20 cellular contexts compared by ENCODE assay signal in the genomic region with DNA sequence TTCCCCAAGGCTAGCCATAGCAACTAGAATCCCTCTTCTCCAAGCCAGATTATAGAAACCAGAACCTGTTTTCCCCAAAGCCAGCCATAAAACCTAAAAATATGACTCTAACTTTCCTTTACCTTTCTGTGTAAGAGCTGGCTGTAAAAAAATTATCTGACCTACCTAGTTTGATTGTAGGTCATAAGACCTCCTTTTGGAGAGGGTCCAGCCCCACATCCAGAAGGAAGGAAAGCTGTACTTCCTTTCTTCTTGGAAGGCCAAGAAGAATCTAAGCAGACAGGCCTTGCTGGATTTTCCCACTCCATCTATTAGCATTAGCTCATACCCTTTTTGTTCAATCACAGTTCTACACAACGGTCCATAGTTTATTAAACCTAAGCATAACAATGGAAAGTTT.
"Had no signal": no experiment of that assay in that cellular context is flagged by ENCODE, and none has a peak within 500 bp of the region (broad histone marks: within the 10 kb centered on the region; RNA-seq: fewer than 3 reads in every experiment).

No MANE protein-coding gene starts in this region.

- H3K4me3 ChIP-seq: coronary artery, dorsolateral prefrontal cortex, esophagus muscularis mucosa, gastroesophageal sphincter, heart left ventricle, hepatocyte, left lung, lower lobe of right lung had no signal

- H3K27ac ChIP-seq: coronary artery, dorsolateral prefrontal cortex, esophagus muscularis mucosa, foreskin keratinocyte, gastroesophageal sphincter, heart left ventricle, hepatocyte, left lung, lower lobe of right lung had no signal

- H3K27ac Mint-ChIP-seq: immature natural killer cell, mesothelial cell of epicardium had no signal

- H3K36me3 ChIP-seq: esophagus muscularis mucosa, gastroesophageal sphincter, heart left ventricle, left lung, lower lobe of right lung had no signal

- H3K27me3 ChIP-seq: dorsolateral prefrontal cortex, esophagus muscularis mucosa, foreskin keratinocyte, gastroesophageal sphincter, hepatocyte, left lung had no signal

- H3K36me3 Mint-ChIP-seq: immature natural killer cell, mesothelial cell of epicardium had no signal

- ATAC-seq: foreskin keratinocyte, gastroesophageal sphincter, heart left ventricle, left lung, left ventricle myocardium superior, lower lobe of right lung had no signal

- DNase-seq: dermis blood vessel endothelial cell; dorsolateral prefrontal cortex; effector CD4-positive, alpha-beta T cell; effector memory CD4-positive, alpha-beta T cell; foreskin keratinocyte; heart left ventricle; hypothalamus; immature natural killer cell; islet precursor cell; kidney; kidney glomerular epithelial cell; left ventricle myocardium superior; lower lobe of right lung; mesenchymal stem cell had no signal

- H3K4me1 Mint-ChIP-seq: immature natural killer cell, mesothelial cell of epicardium had no signal

- H3K4me1 ChIP-seq: esophagus muscularis mucosa, foreskin keratinocyte, gastroesophageal sphincter, heart left ventricle, left lung, lower lobe of right lung had no signal

- H3K4me3 Mint-ChIP-seq: immature natural killer cell, mesothelial cell of epicardium had no signal

- H3K9me3 ChIP-seq: esophagus muscularis mucosa, gastroesophageal sphincter, heart left ventricle, left lung, lower lobe of right lung had no signal
